In the genomic region with DNA sequence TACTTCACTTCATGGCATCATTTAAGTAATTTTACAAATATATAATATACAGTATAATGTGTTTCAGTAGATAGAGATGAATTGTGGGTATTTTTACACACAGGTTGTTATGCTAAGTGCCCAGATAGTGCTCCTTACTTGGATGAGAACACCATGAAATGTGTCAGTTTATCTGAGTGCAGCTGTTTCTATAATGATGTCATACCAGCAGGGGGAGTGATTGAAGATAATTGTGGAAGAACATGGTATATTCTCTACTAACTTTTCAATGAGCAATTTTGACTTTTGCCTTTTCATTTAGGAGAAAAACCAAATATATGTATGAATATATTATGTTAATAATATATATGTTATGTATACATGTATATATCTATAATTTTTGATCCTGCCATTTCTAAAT, we compare ENCODE assay signal across 7 cellular contexts.
A peak's percentile ranks its signal among the peaks of the same experiment; 100 is the strongest.
DNase-seq lines count a peak whose midpoint lies in the region; ATAC-seq and TF ChIP-seq lines count a peak whose summit lies in the region.

No MANE protein-coding gene starts in this region.

- H4K8ac ChIP-seq in mesenchymal stem cell (ENCODE audit: low read length): no peak overlapping the region

- no peak overlapping the region for H2BK12ac ChIP-seq in mesenchymal stem cell (ENCODE audit: low read length in 2 of 2)

- TF ChIP-seq CTCF in GM13977 (IDR thresholded peaks at IDR 0.05; ENCODE audit: extremely low read depth, insufficient read depth, missing control alignments): peak; percentile 64
- no peak; the same call in 1 of the 2 replicates for TF ChIP-seq CTCF in WERI-Rb-1 (IDR thresholded peaks at IDR 0.05; ENCODE audit: low read depth, low read length)

- no peaks in the 10 kb centered on the region for H3K27me3 ChIP-seq in mesenchymal stem cell (ENCODE audit: control insufficient read depth in 1 of 2, insufficient read depth in 1 of 2, low read length in 2 of 2)
- H3K27me3 ChIP-seq in WERI-Rb-1 (ENCODE audit: insufficient read depth, low read depth, severe bottlenecking): no peaks in the 10 kb centered on the region

- H3K27ac ChIP-seq in mesenchymal stem cell (ENCODE audit: low read length, poor library complexity, severe bottlenecking) (no peak overlapping the region), WERI-Rb-1 (no peak overlapping the region)

- H3K9ac ChIP-seq in mesenchymal stem cell (ENCODE audit: low read length): no peak overlapping the region

- in situ Hi-C loops in GM13977 (cut with MboI; ENCODE audit: low pct_unique_long_range_greater_than_20kb, low sequenced_read_pairs, unreplicated experiment): loop anchor here (25.0 kb wide), 1 partner anchor 466 kb away; no protein-coding TSS in a partner anchor

- H3K36me3 ChIP-seq in mesenchymal stem cell (ENCODE audit: control insufficient read depth in 1 of 2, insufficient read depth in 2 of 2, low read depth in 1 of 2, low read length in 2 of 2) (no peaks in the 10 kb centered on the region), WERI-Rb-1 (no peaks in the 10 kb centered on the region)

- no peak overlapping the region for H3K14ac ChIP-seq in mesenchymal stem cell (ENCODE audit: low read length in 2 of 2)

- no peak overlapping the region for H2AFZ ChIP-seq in mesenchymal stem cell (ENCODE audit: low read depth, low read length)

- no peaks in the 10 kb centered on the region for H3K4me1 ChIP-seq in mesenchymal stem cell (ENCODE audit: control insufficient read depth, insufficient read depth, low read depth, low read length)

- H3K9me3 ChIP-seq in mesenchymal stem cell (ENCODE audit: control insufficient read depth, low read length) (no peaks in the 10 kb centered on the region), WERI-Rb-1 (ENCODE audit: severe bottlenecking) (no peaks in the 10 kb centered on the region)

- H3K79me1 ChIP-seq in mesenchymal stem cell (replicated peaks; ENCODE audit: low read length, poor library complexity, severe bottlenecking): no peaks in the 10 kb centered on the region

- H2BK15ac ChIP-seq in mesenchymal stem cell (ENCODE audit: low read depth, poor library complexity, severe bottlenecking): no peak overlapping the region

- H3K18ac ChIP-seq in mesenchymal stem cell (ENCODE audit: low read depth in 1 of 2, low read length in 2 of 2): no peak overlapping the region

- H2BK120ac ChIP-seq in mesenchymal stem cell (ENCODE audit: low read depth, low read length): no peak overlapping the region

- H3K23ac ChIP-seq in mesenchymal stem cell (ENCODE audit: low read length in 2 of 2): no peak overlapping the region

- no peak overlapping the region for H2BK5ac ChIP-seq in mesenchymal stem cell (ENCODE audit: low read depth, low read length, poor library complexity, severe bottlenecking)

- H3K4me2 ChIP-seq in mesenchymal stem cell (ENCODE audit: low read length, poor library complexity, severe bottlenecking): no peak overlapping the region

- H3K4ac ChIP-seq in mesenchymal stem cell (ENCODE audit: low read depth in 1 of 2, low read length in 2 of 2): no peak overlapping the region

- peak; percentile 63 for ATAC-seq in HG03025 (IDR thresholded peaks at IDR 0.05; ENCODE audit: low FRiP score, unreplicated experiment)
- no peak for ATAC-seq in GM21737 (IDR thresholded peaks at IDR 0.05; ENCODE audit: unreplicated experiment)

- DNase-seq in GM13977 (ENCODE audit: low spot score) (peak; percentile 30), SK-N-DZ (ENCODE audit: low spot score) (peak; percentile 35), mesenchymal stem cell (peak; percentile 1), anterior cingulate cortex (lab: John Stamatoyannopoulos, UW) (no peak), WERI-Rb-1 (no peak)

- H3K4me3 ChIP-seq in mesenchymal stem cell (ENCODE audit: insufficient read depth in 1 of 2, low read depth in 1 of 2, low read length in 2 of 2): no peak overlapping the region
- H3K4me3 ChIP-seq in WERI-Rb-1 (ENCODE audit: low read depth, low read length): no peak overlapping the region

- H2AK5ac ChIP-seq in mesenchymal stem cell (ENCODE audit: low read length, severe bottlenecking): no peak overlapping the region

- H4K91ac ChIP-seq in mesenchymal stem cell (ENCODE audit: low read length): no peak overlapping the region

Comparison
In these comparisons a context has a peak if more than half of its experiments do, and no peak if none do; other contexts are left out.
1. DNase-seq: peak in GM13977 (single experiment), SK-N-DZ (single experiment) and mesenchymal stem cell (single experiment); none in anterior cingulate cortex (0 of 58) and WERI-Rb-1 (single experiment).